Comparison of ENCODE assay signal across 22 cellular contexts in the genomic region with DNA sequence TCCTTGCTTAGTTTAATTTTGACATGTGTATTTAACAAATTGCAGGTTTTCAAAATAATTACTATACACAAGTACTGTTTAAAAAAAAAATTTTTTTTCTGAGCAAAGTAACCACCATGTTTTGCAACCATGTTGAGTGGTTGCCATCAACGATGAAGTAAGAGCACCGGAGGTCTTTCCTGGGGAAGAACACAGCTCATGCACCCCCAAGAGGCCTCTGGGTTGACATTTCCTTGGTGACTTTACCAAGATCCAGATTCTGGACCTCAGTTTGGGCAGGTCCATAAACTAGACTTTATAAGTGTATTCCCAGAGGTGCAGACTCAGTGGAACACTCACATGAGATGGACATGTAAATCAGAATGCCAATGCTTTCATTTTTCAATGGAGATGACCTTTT. TPM values are rescaled to one million over a fixed set of nuclear protein-coding genes. Genes with fewer than 3 reads are reported as not detected.
DNase-seq lines count a peak whose midpoint lies in the region; ATAC-seq and TF ChIP-seq lines count a peak whose summit lies in the region.
"Had no signal": no experiment of that assay in that cellular context is flagged by ENCODE, and none has a peak within 500 bp of the region (broad histone marks: within the 10 kb centered on the region; RNA-seq: fewer than 3 reads in every experiment).

No MANE protein-coding gene starts in this region.

- H3K36me3 ChIP-seq in right atrium auricular region (no peaks in the 10 kb centered on the region), gastroesophageal sphincter (no peaks in the 10 kb centered on the region)
- H3K36me3 ChIP-seq: heart left ventricle had no signal

- no peak overlapping the region for H3K4me3 ChIP-seq in right atrium auricular region
- no peak overlapping the region for H3K4me3 ChIP-seq in gastroesophageal sphincter
- H3K4me3 ChIP-seq: heart left ventricle had no signal

- H3K27ac ChIP-seq in right atrium auricular region, result no peak overlapping the region
- H3K27ac ChIP-seq in gastroesophageal sphincter, result no peak overlapping the region
- H3K27ac ChIP-seq: heart left ventricle had no signal

- ATAC-seq in Right ventricle myocardium superior (ENCODE audit: poor library complexity) (peak; percentile 91), gastroesophageal sphincter (peak; percentile 58), HG02610 (IDR thresholded peaks at IDR 0.05; ENCODE audit: unreplicated experiment) (no peak)
- no peak for ATAC-seq in stimulated activated naive B cell treated with anti-CD40 and anti-IgM and Interleukin-4, amounts not matched to agents 10 μg/mL and 1 μg/mL and 100 μg/mL, for 72 hours (replicated peaks)
- ATAC-seq: activated CD8-positive, alpha-beta T cell treated with anti-CD3 and anti-CD28 coated beads for 36 hours; HCT116; HepG2 had no signal

- H3K4me1 ChIP-seq in right atrium auricular region (no peaks in the 10 kb centered on the region), gastroesophageal sphincter (no peaks in the 10 kb centered on the region)

- TF ChIP-seq POLR2A in gastroesophageal sphincter (IDR thresholded peaks at IDR 0.05), result no peak

- H3K4me1 Mint-ChIP-seq in stimulated activated naive B cell treated with anti-CD40 and anti-IgM and Interleukin-4, amounts not matched to agents 10 μg/mL and 1 μg/mL and 100 μg/mL, for 72 hours, result peaks cover 26 to 46% of the 10 kb centered on the region in 2 donors
- H3K4me1 Mint-ChIP-seq: central memory CD8-positive, alpha-beta T cell had no signal

- H3K36me3 Mint-ChIP-seq in stimulated activated naive B cell treated with anti-CD40 and anti-IgM and Interleukin-4, amounts not matched to agents 10 μg/mL and 1 μg/mL and 100 μg/mL, for 72 hours, result no peaks in the 10 kb centered on the region

- H3K27ac Mint-ChIP-seq in stimulated activated naive B cell treated with anti-CD40 and anti-IgM and Interleukin-4, amounts not matched to agents 10 μg/mL and 1 μg/mL and 100 μg/mL, for 72 hours, result no peak overlapping the region
- H3K27ac Mint-ChIP-seq: activated B cell treated with CpG ODN at 0.5 μM for 24 hours; activated CD8-positive, alpha-beta T cell treated with anti-CD3 and anti-CD28 coated beads for 36 hours had no signal

- H3K27me3 ChIP-seq in right atrium auricular region (no peaks in the 10 kb centered on the region), gastroesophageal sphincter (no peaks in the 10 kb centered on the region)
- H3K27me3 ChIP-seq: heart left ventricle had no signal

- 28 to 40% methylated on average over 2 of the region's 2 CpGs for WGBS in gastroesophageal sphincter (ENCODE audit: low coverage in 1 of 2), 2 donors

- H3K9me3 ChIP-seq in right atrium auricular region, result no peaks in the 10 kb centered on the region
- H3K9me3 ChIP-seq in gastroesophageal sphincter, result no peaks in the 10 kb centered on the region
- H3K9me3 ChIP-seq: heart left ventricle had no signal

- intact Hi-C loops in Right ventricle myocardium superior (cut with DNase I), result no loop called here

- TF ChIP-seq EP300 in gastroesophageal sphincter (IDR thresholded peaks at IDR 0.05), result no peak

- no peak for DNase-seq in Right ventricle myocardium superior
- DNase-seq in right atrium auricular region (ENCODE audit: low spot score), result no peak
- DNase-seq in SKM-1 treated with dmso at 0.1 percent for 144 hours (lab: John Stamatoyannopoulos, UW; ENCODE audit: unreplicated experiment), result peak; percentile 44
- no peak for DNase-seq in HPDE6-E6E7 (ENCODE audit: extremely low spot score)
- no peak for DNase-seq in activated CD8-positive, alpha-beta memory T cell treated with anti-CD3 and anti-CD28 coated beads, Interleukin-2, amount 50 U/mL, for 48 hours
- DNase-seq in stimulated activated naive B cell treated with anti-CD40 and anti-IgM and Interleukin-4, amounts not matched to agents 10 μg/mL and 1 μg/mL and 100 μg/mL, for 72 hours, result no peak
- DNase-seq: activated B cell treated with CpG ODN at 0.5 μM for 24 hours; activated CD8-positive, alpha-beta T cell treated with anti-CD3 and anti-CD28 coated beads for 36 hours; activated naive CD4-positive, alpha-beta T cell; activated T-cell treated with anti-CD3 and anti-CD28 coated beads, Interleukin-2, amount 50 U/mL, for 1 hour; anterior cingulate cortex; effector CD4-positive, alpha-beta T cell; NCI-H1694; NCI-H2227 treated with DMSO at 0.1 percent for 48 hours; stimulated activated CD4-positive, alpha-beta T cell treated with anti-CD3 and anti-CD28 coated beads, Interleukin-12 subunit alpha, Interleukin-12 subunit beta, amount 100 ng/mL, for 4 hours; substantia nigra had no signal

- no peaks in the 10 kb centered on the region for H3K9me3 Mint-ChIP-seq in stimulated activated naive B cell treated with anti-CD40 and anti-IgM and Interleukin-4, amounts not matched to agents 10 μg/mL and 1 μg/mL and 100 μg/mL, for 72 hours
- H3K9me3 Mint-ChIP-seq: activated CD8-positive, alpha-beta T cell treated with anti-CD3 and anti-CD28 coated beads for 36 hours; central memory CD8-positive, alpha-beta T cell had no signal

- no peak for TF ChIP-seq CTCF in right atrium auricular region (IDR thresholded peaks at IDR 0.05)
- no peak for TF ChIP-seq CTCF in gastroesophageal sphincter (IDR thresholded peaks at IDR 0.05)

- H3K4me3 Mint-ChIP-seq in stimulated activated naive B cell treated with anti-CD40 and anti-IgM and Interleukin-4, amounts not matched to agents 10 μg/mL and 1 μg/mL and 100 μg/mL, for 72 hours, result no peak overlapping the region
- H3K4me3 Mint-ChIP-seq: activated B cell treated with CpG ODN at 0.5 μM for 24 hours; activated CD8-positive, alpha-beta T cell treated with anti-CD3 and anti-CD28 coated beads for 36 hours; central memory CD8-positive, alpha-beta T cell had no signal

- H3K27me3 Mint-ChIP-seq in stimulated activated naive B cell treated with anti-CD40 and anti-IgM and Interleukin-4, amounts not matched to agents 10 μg/mL and 1 μg/mL and 100 μg/mL, for 72 hours, result no peaks in the 10 kb centered on the region
- H3K27me3 Mint-ChIP-seq: activated B cell treated with CpG ODN at 0.5 μM for 24 hours; central memory CD8-positive, alpha-beta T cell had no signal

RNA-seq across cellular contexts. Expression of a gene that starts 36.8 kb away (rescaled TPM):
- total RNA-seq in Right ventricle myocardium superior, result 13.8 TPM
- total RNA-seq in right atrium auricular region, result 10 to 100 TPM in 1 of 2 donors, 1 to 10 TPM in 1; 9.0 to 16.1 TPM
- total RNA-seq in gastroesophageal sphincter, result 10 to 100 TPM; 12.0 to 17.7 (median 15.1) TPM

Comparison
In these comparisons a context has a peak if more than half of its experiments do, and no peak if none do; other contexts are left out.
1. ATAC-seq: peak in Right ventricle myocardium superior (single experiment) and gastroesophageal sphincter (single experiment); none in HG02610 (single experiment) and stimulated activated naive B cell treated with anti-CD40 and anti-IgM and Interleukin-4, amounts not matched to agents 10 μg/mL and 1 μg/mL and 100 μg/mL, for 72 hours (0 of 2).